ENCODE assay signal across 8 cellular contexts in genomic region chr11:134207538-134208239, GRCh38. TPM values are rescaled to one million over a fixed set of nuclear protein-coding genes. Genes with fewer than 3 reads are reported as not detected.
DNase-seq lines count a peak whose midpoint lies in the region; FAIRE-seq and TF ChIP-seq lines count a peak whose summit lies in the region.

No MANE protein-coding gene starts in this region.

- CTCF ChIA-PET in PC-9 (lab: Charles Lee): no interaction called here

- no peak for DNase-seq in GM12864 (ENCODE audit: low read depth)
- peak in 1 of 2 experiments; percentile 34 for DNase-seq in PC-9
- peak; percentile 69 for DNase-seq in activated naive CD4-positive, alpha-beta T cell treated with Interleukin-2 at 50 U/mL for 16 hours
- DNase-seq in iris pigment epithelial cell (ENCODE audit: low read depth): peak; percentile 16
- DNase-seq in stimulated activated CD8-positive, alpha-beta memory T cell treated with anti-CD3 and anti-CD28 coated beads, Interleukin-15, amount 100 ng/mL, for 1 hour (ENCODE audit: low read depth): peak; percentile 49
- DNase-seq in NCI-H226: no peak
- DNase-seq in GM19238 (ENCODE audit: insufficient read length, low spot score): no peak
- DNase-seq in GM19239 (ENCODE audit: insufficient read length, low spot score): no peak

- H4K20me1 ChIP-seq in PC-9 (ENCODE audit: insufficient read depth): peaks cover 6% of the 10 kb centered on the region; the same call in 1 of the 2 replicates

- POLR2A ChIA-PET in PC-9 (lab: Charles Lee; ENCODE audit: unreplicated experiment): interaction anchor here (0.6 kb wide), 1 partner anchor 9 kb away, joined by 3 read pairs; no protein-coding TSS in a partner anchor

- no peaks in the 10 kb centered on the region for H3K27me3 ChIP-seq in PC-9 (ENCODE audit: insufficient read depth, low read depth)

- no peak for FAIRE-seq in GM19239 (lab: Jason Lieb, UNC)

- no peaks in the 10 kb centered on the region for H3K9me3 ChIP-seq in PC-9 (ENCODE audit: insufficient read depth, low read depth)

- no peak overlapping the region for H3K27ac ChIP-seq in PC-9

- H3K9me2 ChIP-seq in PC-9 (ENCODE audit: insufficient read depth): no peaks in the 10 kb centered on the region

- no peaks in the 10 kb centered on the region for H3K79me2 ChIP-seq in PC-9 (ENCODE audit: low read depth)

- no TSS peak for BruUV-seq in PC-9 (replicated peaks; lab: Mats Ljungman, UMichigan)

- no peak overlapping the region for H3K4me2 ChIP-seq in PC-9

- intact Hi-C loops in PC-9 (cut with micrococcal nuclease; ENCODE audit: unreplicated experiment): no loop called here

- no peaks in the 10 kb centered on the region for H3K4me1 ChIP-seq in PC-9 (replicated peaks; ENCODE audit: insufficient read depth)

- peaks cover 20% of the 10 kb centered on the region for H3K36me3 ChIP-seq in PC-9 (ENCODE audit: low read depth)

- no peak overlapping the region for H2AFZ ChIP-seq in PC-9

- H3F3A ChIP-seq in PC-9 (ENCODE audit: insufficient read depth, low read depth): no peaks in the 10 kb centered on the region

- H3K4me3 ChIP-seq in GM12864 (ENCODE audit: low read depth, low read length) (no peak overlapping the region), PC-9 (no peak overlapping the region)

- TF ChIP-seq CTCF in GM12864 (IDR thresholded peaks at IDR 0.05; ENCODE audit: low read depth, low read length, missing control alignments) (peak; percentile 55), PC-9 (conservative IDR thresholded peaks at IDR 0.05) (peak; percentile 85)

RNA-seq across cellular contexts. Expression of gene NCAPD3, which starts 16.1 kb away (rescaled TPM):
- total RNA-seq in PC-9 (2021): 40.6 and 49.6 TPM in 2 replicates

RNA-seq across cellular contexts. Expression of gene VPS26B, which starts 16.8 kb away (rescaled TPM):
- 28.6 and 28.8 TPM in 2 replicates for total RNA-seq in PC-9 (2021)

RNA-seq across cellular contexts. Expression of gene THYN1, which starts 45.5 kb away (rescaled TPM):
- total RNA-seq in PC-9 (2021): 29.8 and 41.2 TPM in 2 replicates

RNA-seq across cellular contexts. Expression of gene ACAD8, which starts 45.7 kb away (rescaled TPM):
- total RNA-seq in PC-9 (2021): 16.1 and 17.2 TPM in 2 replicates

Comparison
In these comparisons a context has a peak if more than half of its experiments do, and no peak if none do; other contexts are left out.
1. DNase-seq: peak in activated naive CD4-positive, alpha-beta T cell treated with Interleukin-2 at 50 U/mL for 16 hours (single experiment), iris pigment epithelial cell (single experiment) and stimulated activated CD8-positive, alpha-beta memory T cell treated with anti-CD3 and anti-CD28 coated beads, Interleukin-15, amount 100 ng/mL, for 1 hour (single experiment); none in GM12864 (single experiment), NCI-H226 (single experiment), GM19238 (single experiment) and GM19239 (single experiment).